In the genomic region with DNA sequence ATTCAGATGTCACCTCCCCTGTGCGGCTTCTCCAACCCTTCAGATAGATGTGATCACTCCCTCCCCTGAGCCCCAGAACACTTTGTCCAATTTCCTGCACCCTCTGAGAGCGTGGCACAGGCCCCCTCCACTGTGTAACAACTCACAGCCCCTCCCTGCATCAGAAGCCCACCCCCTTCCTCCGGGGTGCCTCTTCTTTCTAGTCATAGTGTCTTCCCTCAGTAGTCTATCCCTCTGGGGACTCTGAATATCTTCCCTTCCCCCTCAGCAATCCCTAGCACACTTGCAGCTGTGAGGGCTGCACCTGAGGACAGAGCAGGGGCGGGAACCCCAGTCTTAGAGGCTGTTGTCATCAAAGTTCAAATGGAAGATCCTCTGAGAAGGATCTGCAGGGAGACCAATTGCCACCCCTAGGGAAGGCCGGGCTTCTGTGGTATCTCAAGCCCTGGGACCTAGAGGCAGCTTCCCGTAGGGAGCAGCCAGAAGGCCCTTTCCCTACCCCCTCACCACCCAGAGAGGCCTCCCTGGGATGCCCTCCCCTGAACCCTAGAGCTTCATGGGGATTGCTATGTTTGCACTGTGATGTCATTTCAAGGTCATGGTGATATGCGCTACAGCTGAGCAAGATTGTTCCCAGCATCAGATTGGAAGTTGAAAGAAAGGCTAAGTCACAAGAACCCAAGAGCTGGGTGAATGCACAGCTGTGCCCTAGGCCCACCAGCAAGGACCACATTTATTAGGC, we compare ENCODE assay signal across 1 cellular context.
TF ChIP-seq lines count a peak whose summit lies in the region.

No MANE protein-coding gene starts in this region.

TF ChIP-seq in HepG2, 621 proteins besides CTCF, POLR2A, EP300 and RAD21 (continued from another document and continues in another):
- TF ChIP-seq, protein P1, sequence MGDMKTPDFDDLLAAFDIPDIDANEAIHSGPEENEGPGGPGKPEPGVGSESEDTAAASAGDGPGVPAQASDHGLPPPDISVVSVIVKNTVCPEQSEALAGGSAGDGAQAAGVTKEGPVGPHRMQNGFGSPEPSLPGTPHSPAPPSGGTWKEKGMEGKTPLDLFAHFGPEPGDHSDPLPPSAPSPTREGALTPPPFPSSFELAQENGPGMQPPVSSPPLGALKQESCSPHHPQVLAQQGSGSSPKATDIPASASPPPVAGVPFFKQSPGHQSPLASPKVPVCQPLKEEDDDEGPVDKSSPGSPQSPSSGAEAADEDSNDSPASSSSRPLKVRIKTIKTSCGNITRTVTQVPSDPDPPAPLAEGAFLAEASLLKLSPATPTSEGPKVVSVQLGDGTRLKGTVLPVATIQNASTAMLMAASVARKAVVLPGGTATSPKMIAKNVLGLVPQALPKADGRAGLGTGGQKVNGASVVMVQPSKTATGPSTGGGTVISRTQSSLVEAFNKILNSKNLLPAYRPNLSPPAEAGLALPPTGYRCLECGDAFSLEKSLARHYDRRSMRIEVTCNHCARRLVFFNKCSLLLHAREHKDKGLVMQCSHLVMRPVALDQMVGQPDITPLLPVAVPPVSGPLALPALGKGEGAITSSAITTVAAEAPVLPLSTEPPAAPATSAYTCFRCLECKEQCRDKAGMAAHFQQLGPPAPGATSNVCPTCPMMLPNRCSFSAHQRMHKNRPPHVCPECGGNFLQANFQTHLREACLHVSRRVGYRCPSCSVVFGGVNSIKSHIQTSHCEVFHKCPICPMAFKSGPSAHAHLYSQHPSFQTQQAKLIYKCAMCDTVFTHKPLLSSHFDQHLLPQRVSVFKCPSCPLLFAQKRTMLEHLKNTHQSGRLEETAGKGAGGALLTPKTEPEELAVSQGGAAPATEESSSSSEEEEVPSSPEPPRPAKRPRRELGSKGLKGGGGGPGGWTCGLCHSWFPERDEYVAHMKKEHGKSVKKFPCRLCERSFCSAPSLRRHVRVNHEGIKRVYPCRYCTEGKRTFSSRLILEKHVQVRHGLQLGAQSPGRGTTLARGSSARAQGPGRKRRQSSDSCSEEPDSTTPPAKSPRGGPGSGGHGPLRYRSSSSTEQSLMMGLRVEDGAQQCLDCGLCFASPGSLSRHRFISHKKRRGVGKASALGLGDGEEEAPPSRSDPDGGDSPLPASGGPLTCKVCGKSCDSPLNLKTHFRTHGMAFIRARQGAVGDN (CRISPR knock-in tag; IDR thresholded peaks at IDR 0.05): peak; percentile 53
- TF ChIP-seq CHD4 (IDR thresholded peaks at IDR 0.05; ENCODE audit: borderline replicate concordance, low read length) (0 out of 2 replicates have a peak, but pooled peaks have one; percentile 32), RCOR2 (CRISPR knock-in tag; IDR thresholded peaks at IDR 0.05) (no peak), HOXA7 (CRISPR knock-in tag; IDR thresholded peaks at IDR 0.05) (no peak), ATRX (CRISPR knock-in tag; IDR thresholded peaks at IDR 0.05; ENCODE audit: borderline replicate concordance) (no peak), NFE2 (CRISPR knock-in tag; IDR thresholded peaks at IDR 0.05) (no peak), GZF1 (CRISPR knock-in tag; IDR thresholded peaks at IDR 0.05) (no peak), MXD4 (CRISPR knock-in tag; IDR thresholded peaks at IDR 0.05) (no peak), POLR2AphosphoS2 (IDR thresholded peaks at IDR 0.05; ENCODE audit: low read depth, low read length) (no peak), DR1 (CRISPR knock-in tag; IDR thresholded peaks at IDR 0.05) (no peak), ZKSCAN8 (CRISPR knock-in tag; IDR thresholded peaks at IDR 0.05; ENCODE audit: borderline replicate concordance) (no peak), EHMT2 (IDR thresholded peaks at IDR 0.05; ENCODE audit: borderline replicate concordance, low read depth, low read length) (no peak), ZNF629 (CRISPR knock-in tag; conservative IDR thresholded peaks at IDR 0.05) (no peak), KLF12 (CRISPR knock-in tag; IDR thresholded peaks at IDR 0.05; ENCODE audit: borderline replicate concordance) (no peak), ZNF556 (CRISPR knock-in tag; IDR thresholded peaks at IDR 0.05; ENCODE audit: borderline replicate concordance) (peak; percentile 58; the same call in 1 of the 2 replicates), NRL (CRISPR knock-in tag; IDR thresholded peaks at IDR 0.05; ENCODE audit: borderline replicate concordance) (no peak), PHF20 (CRISPR knock-in tag; IDR thresholded peaks at IDR 0.05) (no peak), ZNF782 (CRISPR knock-in tag; IDR thresholded peaks at IDR 0.05; ENCODE audit: borderline replicate concordance) (no peak; the same call in 1 of the 2 replicates), ZIK1 (CRISPR knock-in tag; IDR thresholded peaks at IDR 0.05; ENCODE audit: borderline replicate concordance, low read depth) (no peak), ELF3 (CRISPR knock-in tag; IDR thresholded peaks at IDR 0.05) (peak; percentile 51; the same call in 1 of the 2 replicates), STAG1 (CRISPR knock-in tag; IDR thresholded peaks at IDR 0.05) (no peak), SALL1 (CRISPR knock-in tag; IDR thresholded peaks at IDR 0.05) (peak; percentile 70), ZNF614 (CRISPR knock-in tag; IDR thresholded peaks at IDR 0.05; ENCODE audit: borderline replicate concordance) (peak; percentile 81), SRSF4 (IDR thresholded peaks at IDR 0.05; ENCODE audit: low read depth, low read length, poor library complexity, severe bottlenecking) (no peak), ZBTB42 (CRISPR knock-in tag; IDR thresholded peaks at IDR 0.05) (no peak)
- TF ChIP-seq, protein P2, sequence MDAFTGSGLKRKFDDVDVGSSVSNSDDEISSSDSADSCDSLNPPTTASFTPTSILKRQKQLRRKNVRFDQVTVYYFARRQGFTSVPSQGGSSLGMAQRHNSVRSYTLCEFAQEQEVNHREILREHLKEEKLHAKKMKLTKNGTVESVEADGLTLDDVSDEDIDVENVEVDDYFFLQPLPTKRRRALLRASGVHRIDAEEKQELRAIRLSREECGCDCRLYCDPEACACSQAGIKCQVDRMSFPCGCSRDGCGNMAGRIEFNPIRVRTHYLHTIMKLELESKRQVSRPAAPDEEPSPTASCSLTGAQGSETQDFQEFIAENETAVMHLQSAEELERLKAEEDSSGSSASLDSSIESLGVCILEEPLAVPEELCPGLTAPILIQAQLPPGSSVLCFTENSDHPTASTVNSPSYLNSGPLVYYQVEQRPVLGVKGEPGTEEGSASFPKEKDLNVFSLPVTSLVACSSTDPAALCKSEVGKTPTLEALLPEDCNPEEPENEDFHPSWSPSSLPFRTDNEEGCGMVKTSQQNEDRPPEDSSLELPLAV (CRISPR knock-in tag; conservative IDR thresholded peaks at IDR 0.05; ENCODE audit: low read depth): no peak
- TF ChIP-seq, protein P3, sequence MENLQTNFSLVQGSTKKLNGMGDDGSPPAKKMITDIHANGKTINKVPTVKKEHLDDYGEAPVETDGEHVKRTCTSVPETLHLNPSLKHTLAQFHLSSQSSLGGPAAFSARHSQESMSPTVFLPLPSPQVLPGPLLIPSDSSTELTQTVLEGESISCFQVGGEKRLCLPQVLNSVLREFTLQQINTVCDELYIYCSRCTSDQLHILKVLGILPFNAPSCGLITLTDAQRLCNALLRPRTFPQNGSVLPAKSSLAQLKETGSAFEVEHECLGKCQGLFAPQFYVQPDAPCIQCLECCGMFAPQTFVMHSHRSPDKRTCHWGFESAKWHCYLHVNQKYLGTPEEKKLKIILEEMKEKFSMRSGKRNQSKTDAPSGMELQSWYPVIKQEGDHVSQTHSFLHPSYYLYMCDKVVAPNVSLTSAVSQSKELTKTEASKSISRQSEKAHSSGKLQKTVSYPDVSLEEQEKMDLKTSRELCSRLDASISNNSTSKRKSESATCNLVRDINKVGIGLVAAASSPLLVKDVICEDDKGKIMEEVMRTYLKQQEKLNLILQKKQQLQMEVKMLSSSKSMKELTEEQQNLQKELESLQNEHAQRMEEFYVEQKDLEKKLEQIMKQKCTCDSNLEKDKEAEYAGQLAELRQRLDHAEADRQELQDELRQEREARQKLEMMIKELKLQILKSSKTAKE (CRISPR knock-in tag; IDR thresholded peaks at IDR 0.05; ENCODE audit: borderline replicate concordance): no peak
- TF ChIP-seq, protein P4, sequence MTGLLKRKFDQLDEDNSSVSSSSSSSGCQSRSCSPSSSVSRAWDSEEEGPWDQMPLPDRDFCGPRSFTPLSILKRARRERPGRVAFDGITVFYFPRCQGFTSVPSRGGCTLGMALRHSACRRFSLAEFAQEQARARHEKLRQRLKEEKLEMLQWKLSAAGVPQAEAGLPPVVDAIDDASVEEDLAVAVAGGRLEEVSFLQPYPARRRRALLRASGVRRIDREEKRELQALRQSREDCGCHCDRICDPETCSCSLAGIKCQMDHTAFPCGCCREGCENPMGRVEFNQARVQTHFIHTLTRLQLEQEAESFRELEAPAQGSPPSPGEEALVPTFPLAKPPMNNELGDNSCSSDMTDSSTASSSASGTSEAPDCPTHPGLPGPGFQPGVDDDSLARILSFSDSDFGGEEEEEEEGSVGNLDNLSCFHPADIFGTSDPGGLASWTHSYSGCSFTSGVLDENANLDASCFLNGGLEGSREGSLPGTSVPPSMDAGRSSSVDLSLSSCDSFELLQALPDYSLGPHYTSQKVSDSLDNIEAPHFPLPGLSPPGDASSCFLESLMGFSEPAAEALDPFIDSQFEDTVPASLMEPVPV (CRISPR knock-in tag; IDR thresholded peaks at IDR 0.05): no peak
- TF ChIP-seq, protein P5, sequence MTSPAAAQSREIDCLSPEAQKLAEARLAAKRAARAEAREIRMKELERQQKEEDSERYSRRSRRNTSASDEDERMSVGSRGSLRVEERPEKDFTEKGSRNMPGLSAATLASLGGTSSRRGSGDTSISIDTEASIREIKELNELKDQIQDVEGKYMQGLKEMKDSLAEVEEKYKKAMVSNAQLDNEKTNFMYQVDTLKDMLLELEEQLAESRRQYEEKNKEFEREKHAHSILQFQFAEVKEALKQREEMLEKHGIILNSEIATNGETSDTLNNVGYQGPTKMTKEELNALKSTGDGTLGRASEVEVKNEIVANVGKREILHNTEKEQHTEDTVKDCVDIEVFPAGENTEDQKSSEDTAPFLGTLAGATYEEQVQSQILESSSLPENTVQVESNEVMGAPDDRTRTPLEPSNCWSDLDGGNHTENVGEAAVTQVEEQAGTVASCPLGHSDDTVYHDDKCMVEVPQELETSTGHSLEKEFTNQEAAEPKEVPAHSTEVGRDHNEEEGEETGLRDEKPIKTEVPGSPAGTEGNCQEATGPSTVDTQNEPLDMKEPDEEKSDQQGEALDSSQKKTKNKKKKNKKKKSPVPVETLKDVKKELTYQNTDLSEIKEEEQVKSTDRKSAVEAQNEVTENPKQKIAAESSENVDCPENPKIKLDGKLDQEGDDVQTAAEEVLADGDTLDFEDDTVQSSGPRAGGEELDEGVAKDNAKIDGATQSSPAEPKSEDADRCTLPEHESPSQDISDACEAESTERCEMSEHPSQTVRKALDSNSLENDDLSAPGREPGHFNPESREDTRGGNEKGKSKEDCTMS (CRISPR knock-in tag; conservative IDR thresholded peaks at IDR 0.05): no peak
- TF ChIP-seq, protein P6, sequence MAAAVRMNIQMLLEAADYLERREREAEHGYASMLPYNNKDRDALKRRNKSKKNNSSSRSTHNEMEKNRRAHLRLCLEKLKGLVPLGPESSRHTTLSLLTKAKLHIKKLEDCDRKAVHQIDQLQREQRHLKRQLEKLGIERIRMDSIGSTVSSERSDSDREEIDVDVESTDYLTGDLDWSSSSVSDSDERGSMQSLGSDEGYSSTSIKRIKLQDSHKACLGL (CRISPR knock-in tag; IDR thresholded peaks at IDR 0.05): no peak
- TF ChIP-seq, protein P7, sequence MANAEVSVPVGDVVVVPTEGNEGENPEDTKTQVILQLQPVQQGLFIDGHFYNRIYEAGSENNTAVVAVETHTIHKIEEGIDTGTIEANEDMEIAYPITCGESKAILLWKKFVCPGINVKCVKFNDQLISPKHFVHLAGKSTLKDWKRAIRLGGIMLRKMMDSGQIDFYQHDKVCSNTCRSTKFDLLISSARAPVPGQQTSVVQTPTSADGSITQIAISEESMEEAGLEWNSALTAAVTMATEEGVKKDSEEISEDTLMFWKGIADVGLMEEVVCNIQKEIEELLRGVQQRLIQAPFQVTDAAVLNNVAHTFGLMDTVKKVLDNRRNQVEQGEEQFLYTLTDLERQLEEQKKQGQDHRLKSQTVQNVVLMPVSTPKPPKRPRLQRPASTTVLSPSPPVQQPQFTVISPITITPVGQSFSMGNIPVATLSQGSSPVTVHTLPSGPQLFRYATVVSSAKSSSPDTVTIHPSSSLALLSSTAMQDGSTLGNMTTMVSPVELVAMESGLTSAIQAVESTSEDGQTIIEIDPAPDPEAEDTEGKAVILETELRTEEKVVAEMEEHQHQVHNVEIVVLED (CRISPR knock-in tag; IDR thresholded peaks at IDR 0.05; ENCODE audit: borderline replicate concordance): no peak
- TF ChIP-seq, protein P8, sequence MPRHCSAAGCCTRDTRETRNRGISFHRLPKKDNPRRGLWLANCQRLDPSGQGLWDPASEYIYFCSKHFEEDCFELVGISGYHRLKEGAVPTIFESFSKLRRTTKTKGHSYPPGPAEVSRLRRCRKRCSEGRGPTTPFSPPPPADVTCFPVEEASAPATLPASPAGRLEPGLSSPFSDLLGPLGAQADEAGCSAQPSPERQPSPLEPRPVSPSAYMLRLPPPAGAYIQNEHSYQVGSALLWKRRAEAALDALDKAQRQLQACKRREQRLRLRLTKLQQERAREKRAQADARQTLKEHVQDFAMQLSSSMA (CRISPR knock-in tag; IDR thresholded peaks at IDR 0.05): no peak
- TF ChIP-seq, protein P9, sequence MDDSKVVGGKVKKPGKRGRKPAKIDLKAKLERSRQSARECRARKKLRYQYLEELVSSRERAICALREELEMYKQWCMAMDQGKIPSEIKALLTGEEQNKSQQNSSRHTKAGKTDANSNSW (CRISPR knock-in tag; IDR thresholded peaks at IDR 0.05; ENCODE audit: borderline replicate concordance): no peak
- TF ChIP-seq, protein P10, sequence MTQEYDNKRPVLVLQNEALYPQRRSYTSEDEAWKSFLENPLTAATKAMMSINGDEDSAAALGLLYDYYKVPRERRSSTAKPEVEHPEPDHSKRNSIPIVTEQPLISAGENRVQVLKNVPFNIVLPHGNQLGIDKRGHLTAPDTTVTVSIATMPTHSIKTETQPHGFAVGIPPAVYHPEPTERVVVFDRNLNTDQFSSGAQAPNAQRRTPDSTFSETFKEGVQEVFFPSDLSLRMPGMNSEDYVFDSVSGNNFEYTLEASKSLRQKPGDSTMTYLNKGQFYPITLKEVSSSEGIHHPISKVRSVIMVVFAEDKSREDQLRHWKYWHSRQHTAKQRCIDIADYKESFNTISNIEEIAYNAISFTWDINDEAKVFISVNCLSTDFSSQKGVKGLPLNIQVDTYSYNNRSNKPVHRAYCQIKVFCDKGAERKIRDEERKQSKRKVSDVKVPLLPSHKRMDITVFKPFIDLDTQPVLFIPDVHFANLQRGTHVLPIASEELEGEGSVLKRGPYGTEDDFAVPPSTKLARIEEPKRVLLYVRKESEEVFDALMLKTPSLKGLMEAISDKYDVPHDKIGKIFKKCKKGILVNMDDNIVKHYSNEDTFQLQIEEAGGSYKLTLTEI (CRISPR knock-in tag; conservative IDR thresholded peaks at IDR 0.05): no peak
- TF ChIP-seq, protein P11, sequence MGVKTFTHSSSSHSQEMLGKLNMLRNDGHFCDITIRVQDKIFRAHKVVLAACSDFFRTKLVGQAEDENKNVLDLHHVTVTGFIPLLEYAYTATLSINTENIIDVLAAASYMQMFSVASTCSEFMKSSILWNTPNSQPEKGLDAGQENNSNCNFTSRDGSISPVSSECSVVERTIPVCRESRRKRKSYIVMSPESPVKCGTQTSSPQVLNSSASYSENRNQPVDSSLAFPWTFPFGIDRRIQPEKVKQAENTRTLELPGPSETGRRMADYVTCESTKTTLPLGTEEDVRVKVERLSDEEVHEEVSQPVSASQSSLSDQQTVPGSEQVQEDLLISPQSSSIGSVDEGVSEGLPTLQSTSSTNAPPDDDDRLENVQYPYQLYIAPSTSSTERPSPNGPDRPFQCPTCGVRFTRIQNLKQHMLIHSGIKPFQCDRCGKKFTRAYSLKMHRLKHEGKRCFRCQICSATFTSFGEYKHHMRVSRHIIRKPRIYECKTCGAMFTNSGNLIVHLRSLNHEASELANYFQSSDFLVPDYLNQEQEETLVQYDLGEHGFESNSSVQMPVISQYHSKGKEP (CRISPR knock-in tag; IDR thresholded peaks at IDR 0.05): no peak
